In the genomic region with DNA sequence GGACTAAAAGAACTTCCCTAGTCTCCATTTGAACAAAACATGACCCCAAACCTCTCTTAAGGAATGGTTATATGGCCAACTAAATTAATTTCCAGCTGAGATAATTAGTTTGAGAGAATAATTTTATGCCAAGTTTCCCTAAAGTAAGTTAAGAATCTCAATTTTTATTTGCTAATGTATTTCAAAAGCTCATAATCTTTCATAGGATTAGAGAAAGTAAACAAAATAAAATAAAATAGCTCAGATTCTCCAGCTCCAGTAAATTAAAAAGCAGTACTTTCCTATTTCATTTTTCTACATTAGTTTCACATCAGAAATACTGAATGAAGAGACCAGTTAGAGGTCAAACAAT, we compare ENCODE assay signal across 23 cellular contexts. TPM values are rescaled to one million over a fixed set of nuclear protein-coding genes. Genes with fewer than 3 reads are reported as not detected.
DNase-seq lines count a peak whose midpoint lies in the region; ATAC-seq and TF ChIP-seq lines count a peak whose summit lies in the region.
"Had no signal": no experiment of that assay in that cellular context is flagged by ENCODE, and none has a peak within 500 bp of the region (broad histone marks: within the 10 kb centered on the region; RNA-seq: fewer than 3 reads in every experiment).

No MANE protein-coding gene starts in this region.

- peaks cover 3% of the 10 kb centered on the region for H3K27me3 Mint-ChIP-seq in endothelial cell (ENCODE audit: unreplicated experiment)
- no peaks in the 10 kb centered on the region for H3K27me3 Mint-ChIP-seq in nephron progenitor cell (ENCODE audit: low read depth, poor library complexity)

- peak overlapping the region; percentile 10 for H3K4me3 Mint-ChIP-seq in endothelial cell (ENCODE audit: unreplicated experiment)
- H3K4me3 Mint-ChIP-seq in nephron progenitor cell: peak overlapping the region; percentile 70
- H3K4me3 Mint-ChIP-seq: CD4-positive, alpha-beta memory T cell had no signal

- no peak for TF ChIP-seq CTCF in VCaP (conservative IDR thresholded peaks at IDR 0.05)
- TF ChIP-seq CTCF in endothelial cell (IDR thresholded peaks at IDR 0.05; ENCODE audit: unreplicated experiment): no peak
- no peak for TF ChIP-seq CTCF in nephron progenitor cell (IDR thresholded peaks at IDR 0.05)

- H3K9me3 ChIP-seq in BLaER1 treated with 17β-estradiol and CSF1 and Interleukin-3, amounts not matched to agents 10 nM and 100 nM (replicated peaks in 1 of 11): no peaks in the 10 kb centered on the region

- no peak for DNase-seq in endothelial cell (ENCODE audit: low spot score)
- no peak for DNase-seq in nephron progenitor cell
- no peak for DNase-seq in T-helper 2 cell
- no peak for DNase-seq in activated CD4-positive, alpha-beta T cell treated with anti-CD3 and anti-CD28 coated beads, Interleukin-2, amount 50 U/mL, for 4 hours
- DNase-seq in cerebellum (ENCODE audit: low spot score): no peak
- DNase-seq: C1 segment of cervical spinal cord; CD4-positive, alpha-beta memory T cell; COR-L47; DMS53; GOT3; HCEC 1CT; IMR-90; NCI-H1048; NCI-H1694; NCI-H2029 treated with DMSO at 0.1 percent for 48 hours; NCI-H446 treated with DMSO at 0.1 percent for 48 hours; NCI-H526; SHP77 had no signal

- H3K4me1 ChIP-seq in BLaER1 treated with 17β-estradiol and CSF1 and Interleukin-3, amounts not matched to agents 10 nM and 100 nM: peaks cover 32 to 61% (median 53%) of the 10 kb centered on the region in 10 experiments

- no peaks in the 10 kb centered on the region for H4K20me1 ChIP-seq in BLaER1 treated with 17β-estradiol and CSF1 and Interleukin-3, amounts not matched to agents 10 nM and 100 nM

- H3K27ac Mint-ChIP-seq in endothelial cell (ENCODE audit: unreplicated experiment): peak overlapping the region; percentile 96
- peak overlapping the region; percentile 95 for H3K27ac Mint-ChIP-seq in nephron progenitor cell

- ATAC-seq in HG02938 (IDR thresholded peaks at IDR 0.05; ENCODE audit: unreplicated experiment): no peak

- H3K27ac ChIP-seq in BLaER1 treated with 17β-estradiol and CSF1 and Interleukin-3, amounts not matched to agents 10 nM and 100 nM: peak overlapping the region in 2 of 11 experiments; percentile 3 to 20; a peak in 1 of 22 replicates
- H3K27ac ChIP-seq in VCaP: peak overlapping the region; percentile 74
- H3K27ac ChIP-seq: KMS-11, RWPE1 had no signal

- H3K9me3 Mint-ChIP-seq in endothelial cell (ENCODE audit: unreplicated experiment) (no peaks in the 10 kb centered on the region), nephron progenitor cell (no peaks in the 10 kb centered on the region)
- H3K9me3 Mint-ChIP-seq: CD4-positive, alpha-beta memory T cell had no signal

- peaks cover 40% of the 10 kb centered on the region for H3K4me1 Mint-ChIP-seq in endothelial cell (ENCODE audit: unreplicated experiment)
- peaks cover 32% of the 10 kb centered on the region for H3K4me1 Mint-ChIP-seq in nephron progenitor cell
- H3K4me1 Mint-ChIP-seq: CD4-positive, alpha-beta memory T cell had no signal

- peak overlapping the region; percentile 16 to 85 (median 55); a peak in 19 of 22 replicates for H3K4me2 ChIP-seq in BLaER1 treated with 17β-estradiol and CSF1 and Interleukin-3, amounts not matched to agents 10 nM and 100 nM
- H3K4me2 ChIP-seq: KMS-11 had no signal

- no peaks in the 10 kb centered on the region for H3K27me3 ChIP-seq in BLaER1 treated with 17β-estradiol and CSF1 and Interleukin-3, amounts not matched to agents 10 nM and 100 nM

- peaks cover 3% of the 10 kb centered on the region for H3K36me3 Mint-ChIP-seq in endothelial cell (ENCODE audit: low read depth, unreplicated experiment)
- no peaks in the 10 kb centered on the region for H3K36me3 Mint-ChIP-seq in nephron progenitor cell (ENCODE audit: low read depth)
- H3K36me3 Mint-ChIP-seq: CD4-positive, alpha-beta memory T cell had no signal

- H3K4me3 ChIP-seq in BLaER1 treated with 17β-estradiol and CSF1 and Interleukin-3, amounts not matched to agents 10 nM and 100 nM: no peak overlapping the region

- no peaks in the 10 kb centered on the region for H3K36me3 ChIP-seq in BLaER1 treated with 17β-estradiol and CSF1 and Interleukin-3, amounts not matched to agents 10 nM and 100 nM

- no peak overlapping the region; a peak in 1 of 22 replicates for H3K9ac ChIP-seq in BLaER1 treated with 17β-estradiol and CSF1 and Interleukin-3, amounts not matched to agents 10 nM and 100 nM
- H3K9ac ChIP-seq: KMS-11 had no signal

RNA-seq across cellular contexts. Expression of gene ENO4, which starts 44.4 kb away (rescaled TPM):
- total RNA-seq in endothelial cell (ENCODE audit: unreplicated experiment) (1.1 TPM), cerebellum (1.3 TPM)
- total RNA-seq: CD4-positive, alpha-beta memory T cell had no signal
